Comparison of ENCODE assay signal across 16 cellular contexts in the genomic region with DNA sequence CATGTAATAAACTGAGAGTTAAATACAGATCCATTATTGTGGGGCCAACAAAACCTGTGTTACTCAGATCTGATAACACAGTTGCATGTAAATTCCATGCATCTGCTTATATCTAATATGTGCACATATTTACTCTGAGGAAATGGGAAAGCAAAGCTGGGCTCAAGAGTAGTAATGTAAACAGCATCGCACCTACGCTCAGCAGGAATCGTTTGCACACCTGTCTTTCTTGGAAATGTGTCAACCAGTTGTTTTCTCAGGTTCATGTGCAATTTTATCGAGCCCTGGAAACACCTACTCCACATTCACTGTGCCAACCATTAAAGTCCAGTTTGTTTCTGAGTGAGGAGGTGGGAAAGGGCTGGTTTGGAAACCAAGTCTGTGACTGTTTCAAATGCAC.
DNase-seq lines count a peak whose midpoint lies in the region; ATAC-seq and TF ChIP-seq lines count a peak whose summit lies in the region.
"Had no signal": no experiment of that assay in that cellular context is flagged by ENCODE, and none has a peak within 500 bp of the region (broad histone marks: within the 10 kb centered on the region; RNA-seq: fewer than 3 reads in every experiment).

No MANE protein-coding gene starts in this region.

- no peak for TF ChIP-seq EP300 in Ishikawa (IDR thresholded peaks at IDR 0.05; ENCODE audit: borderline replicate concordance)

- H3K9me3 Mint-ChIP-seq in activated CD4-positive, alpha-beta memory T cell treated with anti-CD3 and anti-CD28 coated beads for 36 hours = no peaks in the 10 kb centered on the region
- H3K9me3 Mint-ChIP-seq: GM23338 had no signal

- no peak overlapping the region for H3K4me3 ChIP-seq in lung
- H3K4me3 ChIP-seq in smooth muscle cell = no peak overlapping the region
- H3K4me3 ChIP-seq: GM23338 had no signal

- no peaks in the 10 kb centered on the region for H3K36me3 ChIP-seq in lung (ENCODE audit: control insufficient read depth in 2 of 2, insufficient read depth in 2 of 2, low read length in 2 of 2)
- H3K36me3 ChIP-seq in smooth muscle cell (ENCODE audit: low read depth) = no peaks in the 10 kb centered on the region

- TF ChIP-seq CTCF in lung (IDR thresholded peaks at IDR 0.05; ENCODE audit: control extremely low read depth, extremely low read depth) (no peak), smooth muscle cell (IDR thresholded peaks at IDR 0.05; ENCODE audit: borderline replicate concordance, insufficient read depth, poor library complexity, severe bottlenecking) (no peak)

- DNase-seq in NCI-H187 treated with DMSO at 0.1 percent for 48 hours (lab: John Stamatoyannopoulos, UW) = peak; percentile 82
- peak; percentile 85 for DNase-seq in NCI-H526 treated with DMSO at 0.1 percent for 48 hours (lab: John Stamatoyannopoulos, UW)
- peak; percentile 19 for DNase-seq in lung (ENCODE audit: low spot score)
- no peak for DNase-seq in activated CD4-positive, alpha-beta memory T cell treated with anti-CD3 and anti-CD28 coated beads for 36 hours
- DNase-seq in smooth muscle cell (lab: John Stamatoyannopoulos, UW; ENCODE audit: unreplicated experiment) = no peak
- no peak for DNase-seq in epidermal melanocyte (ENCODE audit: insufficient read length, low spot score)
- DNase-seq: activated CD4-positive, CD25-positive, alpha-beta regulatory T cell; activated gamma-delta T cell; anterior cingulate cortex; NCI-H82; stimulated activated CD4-positive, alpha-beta T cell treated with anti-CD3 and anti-CD28 coated beads, Interleukin-2, amount 100 ng/mL, for 24 hours; T-helper 17 cell had no signal

- TF ChIP-seq RAD21 in Ishikawa (IDR thresholded peaks at IDR 0.05; ENCODE audit: low read depth) = no peak

- no peaks in the 10 kb centered on the region for H3K36me3 Mint-ChIP-seq in activated CD4-positive, alpha-beta memory T cell treated with anti-CD3 and anti-CD28 coated beads for 36 hours

- CTCF ChIA-PET in activated CD4-positive, alpha-beta memory T cell treated with anti-CD3 and anti-CD28 coated beads for 36 hours (lab: Charles Lee) = no interaction called here

- peaks cover 3% of the 10 kb centered on the region for H3K27me3 Mint-ChIP-seq in activated CD4-positive, alpha-beta memory T cell treated with anti-CD3 and anti-CD28 coated beads for 36 hours

- no peak overlapping the region for H2AFZ ChIP-seq in smooth muscle cell (ENCODE audit: low read depth)
- H2AFZ ChIP-seq: GM23338 had no signal

- H3K4me3 Mint-ChIP-seq in activated CD4-positive, alpha-beta memory T cell treated with anti-CD3 and anti-CD28 coated beads for 36 hours = no peak overlapping the region
- H3K4me3 Mint-ChIP-seq: B cell, GM23338, T-helper 17 cell had no signal

- H3K4me2 ChIP-seq in smooth muscle cell = no peak overlapping the region
- H3K4me2 ChIP-seq: GM23338 had no signal

- POLR2A ChIA-PET in activated CD4-positive, alpha-beta memory T cell treated with anti-CD3 and anti-CD28 coated beads for 36 hours (lab: Charles Lee) = no interaction called here

- H3K27ac Mint-ChIP-seq in activated CD4-positive, alpha-beta memory T cell treated with anti-CD3 and anti-CD28 coated beads for 36 hours = no peak overlapping the region
- H3K27ac Mint-ChIP-seq: B cell, GM23338, T-helper 17 cell had no signal

- intact Hi-C loops in activated CD4-positive, alpha-beta memory T cell treated with anti-CD3 and anti-CD28 coated beads for 36 hours (cut with micrococcal nuclease) = no loop called here

- H3K9ac ChIP-seq in smooth muscle cell (ENCODE audit: low read depth) = no peak overlapping the region

- H3K27me3 ChIP-seq in lung (ENCODE audit: control insufficient read depth, insufficient read depth) (no peaks in the 10 kb centered on the region), smooth muscle cell (ENCODE audit: low read depth) (no peaks in the 10 kb centered on the region)

- no peaks in the 10 kb centered on the region for H3K9me3 ChIP-seq in lung (ENCODE audit: control insufficient read depth in 2 of 2, insufficient read depth in 1 of 2, low read length in 1 of 2)
- H3K9me3 ChIP-seq in smooth muscle cell (replicated peaks; ENCODE audit: low read depth) = no peaks in the 10 kb centered on the region

- 61 to 83% methylated on average over 4 of the region's 4 CpGs for WGBS in lung, 2 donors
- 99% methylated on average over 4 of the region's 4 CpGs for WGBS in smooth muscle cell (ENCODE audit: low lambda C conversion rate)

- H4K20me1 ChIP-seq in smooth muscle cell (ENCODE audit: low read depth) = no peaks in the 10 kb centered on the region

- H3K27ac ChIP-seq in lung (ENCODE audit: low read depth in 1 of 2, low read length in 1 of 2) = peak overlapping the region in 1 of 2 donors; percentile 86
- no peak overlapping the region for H3K27ac ChIP-seq in smooth muscle cell (ENCODE audit: low read depth)

- ATAC-seq in lung (ENCODE audit: insufficient read depth, low FRiP score) (no peak), HG03095 (IDR thresholded peaks at IDR 0.05; ENCODE audit: unreplicated experiment) (no peak)
- ATAC-seq: GM23338, T-helper 17 cell had no signal

- no peaks in the 10 kb centered on the region for H3F3A ChIP-seq in smooth muscle cell (ENCODE audit: low read depth)

- H3K4me1 Mint-ChIP-seq in activated CD4-positive, alpha-beta memory T cell treated with anti-CD3 and anti-CD28 coated beads for 36 hours (ENCODE audit: low read depth) = no peaks in the 10 kb centered on the region
- H3K4me1 Mint-ChIP-seq: B cell, T-helper 17 cell had no signal

- H3K4me1 ChIP-seq in lung (ENCODE audit: control insufficient read depth in 2 of 2, insufficient read depth in 2 of 2, low read length in 2 of 2) (peaks cover 0 to 4% of the 10 kb centered on the region in 2 donors), smooth muscle cell (ENCODE audit: low read depth) (peaks cover 12% of the 10 kb centered on the region)

- no peaks in the 10 kb centered on the region for H3K79me2 ChIP-seq in smooth muscle cell (ENCODE audit: low read depth)

TF ChIP-seq in Ishikawa, 13 proteins besides CTCF, POLR2A, EP300 and RAD21:
- TF ChIP-seq TCF12 (IDR thresholded peaks at IDR 0.05; ENCODE audit: low read depth) (peak; percentile 42; the same call in 1 of the 2 replicates), YY1 (IDR thresholded peaks at IDR 0.05; ENCODE audit: low read depth) (no peak)

Comparison
In these comparisons a context has a peak if more than half of its experiments do, and no peak if none do; other contexts are left out.
1. DNase-seq: peak in NCI-H187 treated with DMSO at 0.1 percent for 48 hours (single experiment), NCI-H526 treated with DMSO at 0.1 percent for 48 hours (single experiment) and lung (single experiment); none in activated CD4-positive, alpha-beta memory T cell treated with anti-CD3 and anti-CD28 coated beads for 36 hours (single experiment), smooth muscle cell (single experiment) and epidermal melanocyte (single experiment).